In genomic region chr1:30241681-30242080, GRCh38 we compare ENCODE assay signal across 18 cellular contexts.
DNase-seq lines count a peak whose midpoint lies in the region; ATAC-seq and TF ChIP-seq lines count a peak whose summit lies in the region.
"Had no signal": no experiment of that assay in that cellular context is flagged by ENCODE, and none has a peak within 500 bp of the region (broad histone marks: within the 10 kb centered on the region; RNA-seq: fewer than 3 reads in every experiment).

No MANE protein-coding gene starts in this region.

- TF ChIP-seq CTCF in A673 (conservative IDR thresholded peaks at IDR 0.05; ENCODE audit: low read depth, low read length), result no peak

- no peak for DNase-seq in A673 (ENCODE audit: low spot score)
- DNase-seq in T-helper 17 cell, result no peak
- DNase-seq in mesendoderm, result no peak
- no peak for DNase-seq in neuronal stem cell (ENCODE audit: low spot score)
- no peak for DNase-seq in stimulated activated CD4-positive, alpha-beta T cell treated with anti-CD3 and anti-CD28 coated beads, Interleukin-15, amount 100 ng/mL, for 24 hours
- DNase-seq: ACHN; BE2C; C1 segment of cervical spinal cord; CD4-positive, CD25-positive, alpha-beta regulatory T cell; CD8-positive, alpha-beta memory T cell; COR-L47; DMS 273 treated with DMSO at 0.1 percent for 48 hours; DMS53; DND-41; EL; HCEC 1CT had no signal

- POLR2A ChIA-PET in A673 (lab: Charles Lee; ENCODE audit: low non-redundant PET), result no interaction called here

- H3K4me3 ChIP-seq in A673 (ENCODE audit: low read depth, low read length, poor library complexity, severe bottlenecking) (no peak overlapping the region), mesendoderm (ENCODE audit: low read length) (no peak overlapping the region), neuronal stem cell (ENCODE audit: low read length in 2 of 2) (peak overlapping the region in 1 of 2 donors; percentile 16)
- H3K4me3 ChIP-seq: GM23338 had no signal

- H3K18ac ChIP-seq in mesendoderm (ENCODE audit: low read length) (peak overlapping the region; percentile 35), neuronal stem cell (ENCODE audit: low read length) (peak overlapping the region; percentile 74)

- peak overlapping the region; percentile 51 for H3K27ac Mint-ChIP-seq in T-helper 17 cell
- H3K27ac Mint-ChIP-seq: CD4-positive, CD25-positive, alpha-beta regulatory T cell; GM23338 had no signal

- H3K9ac ChIP-seq in mesendoderm (ENCODE audit: low read length) (no peak overlapping the region), neuronal stem cell (ENCODE audit: low read depth, low read length, poor library complexity) (no peak overlapping the region)

- H2AK5ac ChIP-seq in mesendoderm (ENCODE audit: low read length) (peak overlapping the region; percentile 85), neuronal stem cell (ENCODE audit: low read depth, low read length) (no peak overlapping the region)

- H4K5ac ChIP-seq in mesendoderm (ENCODE audit: low read length), result no peak overlapping the region

- no peaks in the 10 kb centered on the region for H3K79me1 ChIP-seq in mesendoderm (ENCODE audit: low read length)
- H3K79me1 ChIP-seq in neuronal stem cell (ENCODE audit: low read depth, low read length), result no peaks in the 10 kb centered on the region

- H3K27me3 Mint-ChIP-seq in T-helper 17 cell, result peaks cover 56% of the 10 kb centered on the region

- peaks cover 2% of the 10 kb centered on the region for H3K4me1 Mint-ChIP-seq in T-helper 17 cell
- H3K4me1 Mint-ChIP-seq: CD4-positive, CD25-positive, alpha-beta regulatory T cell; CD8-positive, alpha-beta memory T cell had no signal

- H3K4me2 ChIP-seq in mesendoderm (ENCODE audit: low read length) (no peak overlapping the region), neuronal stem cell (ENCODE audit: insufficient read depth, low read length, poor library complexity, severe bottlenecking) (no peak overlapping the region)
- H3K4me2 ChIP-seq: GM23338 had no signal

- no peak overlapping the region for H2AFZ ChIP-seq in neuronal stem cell (ENCODE audit: low read length)
- H2AFZ ChIP-seq: GM23338 had no signal

- peaks cover 39% of the 10 kb centered on the region for H3K4me1 ChIP-seq in A673 (ENCODE audit: insufficient read depth, low read length, poor library complexity, severe bottlenecking)
- peaks cover 21% of the 10 kb centered on the region for H3K4me1 ChIP-seq in mesendoderm (ENCODE audit: control insufficient read depth, low read depth, low read length)
- H3K4me1 ChIP-seq in neuronal stem cell (ENCODE audit: control insufficient read depth in 2 of 2, insufficient read depth in 1 of 2, low read depth in 1 of 2, low read length in 2 of 2), result peaks cover 0 to 6% of the 10 kb centered on the region in 2 donors
- H3K4me1 ChIP-seq: BE2C had no signal

- H3K27me3 ChIP-seq in A673 (replicated peaks; ENCODE audit: insufficient read depth, low read depth, low read length, poor library complexity), result no peaks in the 10 kb centered on the region
- no peaks in the 10 kb centered on the region for H3K27me3 ChIP-seq in mesendoderm (ENCODE audit: insufficient read depth, low read length, poor library complexity)
- H3K27me3 ChIP-seq in neuronal stem cell (ENCODE audit: control insufficient read depth in 3 of 3, insufficient read depth in 3 of 3, low read depth in 1 of 3, low read length in 3 of 3), result peaks cover 0 to 4% (median 0%) of the 10 kb centered on the region in 3 experiments
- H3K27me3 ChIP-seq: BE2C had no signal

- H2BK15ac ChIP-seq in mesendoderm (replicated peaks; ENCODE audit: low read depth) (no peak overlapping the region), neuronal stem cell (ENCODE audit: low read length) (no peak overlapping the region)

- H2BK5ac ChIP-seq in mesendoderm (ENCODE audit: low read length) (peak overlapping the region; percentile 90), neuronal stem cell (ENCODE audit: low read length) (peak overlapping the region; percentile 27)

- ATAC-seq in T-helper 17 cell (no peak), GM21786 (IDR thresholded peaks at IDR 0.05; ENCODE audit: unreplicated experiment) (no peak)
- ATAC-seq: GM23338 had no signal

- no peak overlapping the region for H3K14ac ChIP-seq in neuronal stem cell (ENCODE audit: low read length)

- intact Hi-C loops in A673 (cut with micrococcal nuclease; ENCODE audit: unreplicated experiment), result no loop called here

- H4K8ac ChIP-seq in mesendoderm (ENCODE audit: low read depth, low read length) (no peak overlapping the region), neuronal stem cell (ENCODE audit: low read depth, low read length) (no peak overlapping the region)

- no peak overlapping the region for H3K4me3 Mint-ChIP-seq in T-helper 17 cell
- H3K4me3 Mint-ChIP-seq: CD4-positive, CD25-positive, alpha-beta regulatory T cell; GM23338 had no signal

- CTCF ChIA-PET in A673 (lab: Charles Lee), result interaction anchor here (0.7 kb wide), 1 partner anchor 53 kb away, joined by 4 read pairs; no protein-coding TSS in a partner anchor

- no peak overlapping the region for H4K91ac ChIP-seq in neuronal stem cell (ENCODE audit: low read depth, low read length, poor library complexity)

- H3K23ac ChIP-seq in mesendoderm (ENCODE audit: low read length) (no peak overlapping the region), neuronal stem cell (ENCODE audit: low read depth, low read length, poor library complexity) (no peak overlapping the region)

- H3K56ac ChIP-seq in mesendoderm (ENCODE audit: low read length), result peak overlapping the region; percentile 66

- WGBS in mesendoderm (ENCODE audit: extremely low coverage, insufficient coverage, low lambda C conversion rate), result no CpG with 5 or more reads among the region's 3 CpGs
- no CpG with 5 or more reads among the region's 3 CpGs for WGBS in neuronal stem cell (ENCODE audit: extremely low coverage in 2 of 2, insufficient read length in 2 of 2, insufficient replicate concordance in 1 of 2), 2 donors

- BruUV-seq in A673 (replicated peaks; lab: Mats Ljungman, UMichigan), result no TSS peak

- H3K27ac ChIP-seq in A673 (ENCODE audit: low read depth, low read length, poor library complexity, severe bottlenecking) (peak overlapping the region; percentile 42), mesendoderm (ENCODE audit: low read depth, low read length) (peak overlapping the region; percentile 83), neuronal stem cell (replicated peaks; ENCODE audit: low read length) (no peak overlapping the region)

- H3K36me3 Mint-ChIP-seq in T-helper 17 cell (ENCODE audit: low read depth), result peaks cover 5% of the 10 kb centered on the region
- H3K36me3 Mint-ChIP-seq: CD4-positive, CD25-positive, alpha-beta regulatory T cell; CD8-positive, alpha-beta memory T cell had no signal

- H3K79me2 ChIP-seq in mesendoderm (ENCODE audit: control insufficient read depth, insufficient read depth, low read length), result no peaks in the 10 kb centered on the region

- no peak overlapping the region for H2BK12ac ChIP-seq in neuronal stem cell (ENCODE audit: low read length)

- no peaks in the 10 kb centered on the region for H3K36me3 ChIP-seq in A673 (ENCODE audit: insufficient read depth, low read length, poor library complexity, severe bottlenecking)
- H3K36me3 ChIP-seq in mesendoderm (ENCODE audit: control insufficient read depth, insufficient read depth, low read length), result no peaks in the 10 kb centered on the region
- H3K36me3 ChIP-seq in neuronal stem cell (replicated peaks in 1 of 2; ENCODE audit: control insufficient read depth in 2 of 2, insufficient read depth in 2 of 2, low read length in 2 of 2), result no peaks in the 10 kb centered on the region
- H3K36me3 ChIP-seq: BE2C had no signal

- H3K4ac ChIP-seq in mesendoderm (ENCODE audit: low read depth, low read length), result peak overlapping the region; percentile 82
- H3K4ac ChIP-seq in neuronal stem cell (ENCODE audit: low read length), result no peak overlapping the region

- H3K9me3 ChIP-seq in A673 (ENCODE audit: low read depth, low read length, poor library complexity, severe bottlenecking) (peaks cover 5% of the 10 kb centered on the region), T-helper 17 cell (ENCODE audit: control insufficient read depth, low read length, poor library complexity, severe bottlenecking) (no peaks in the 10 kb centered on the region), neuronal stem cell (replicated peaks in 1 of 2; ENCODE audit: control insufficient read depth in 2 of 2, insufficient read depth in 1 of 2, low read depth in 1 of 2, low read length in 2 of 2) (no peaks in the 10 kb centered on the region)
- H3K9me3 ChIP-seq: BE2C had no signal

- H2BK120ac ChIP-seq in mesendoderm (ENCODE audit: low read depth, low read length) (peak overlapping the region; percentile 84), neuronal stem cell (ENCODE audit: low read depth, low read length) (no peak overlapping the region)
